In genomic region chr9:121857941-121858340, GRCh38 we compare ENCODE assay signal across 18 cellular contexts.
DNase-seq lines count a peak whose midpoint lies in the region; ATAC-seq lines count a peak whose summit lies in the region.
"Had no signal": no experiment of that assay in that cellular context is flagged by ENCODE, and none has a peak within 500 bp of the region (broad histone marks: within the 10 kb centered on the region; RNA-seq: fewer than 3 reads in every experiment).

No MANE protein-coding gene starts in this region.

- peak overlapping the region; percentile 74 for H3K27ac ChIP-seq in caudate nucleus (ENCODE audit: low read depth, low read length)
- H3K27ac ChIP-seq: body of pancreas, C4-2B, KMS-11 had no signal

- ATAC-seq in sciatic nerve = no peak
- ATAC-seq in GM19397 (IDR thresholded peaks at IDR 0.05; ENCODE audit: unreplicated experiment) = no peak
- ATAC-seq: activated naive CD4-positive, alpha-beta T cell treated with anti-CD3 and anti-CD28 coated beads, Interleukin-2, amount 50 U/mL, for 72 hours; activated T-cell treated with anti-CD3 and anti-CD28 coated beads, Interleukin-2, amount 50 U/mL, for 4 hours; body of pancreas; HCT116; naive thymus-derived CD8-positive, alpha-beta T cell had no signal

- peak; percentile 5 to 66 for DNase-seq in NCI-H2081 (lab: John Stamatoyannopoulos, UW)
- no peak for DNase-seq in NCI-H2081 treated with DMSO at 0.1 percent for 48 hours (lab: John Stamatoyannopoulos, UW)
- DNase-seq in NCI-H2196 (lab: John Stamatoyannopoulos, UW; ENCODE audit: unreplicated experiment) = peak; percentile 63
- DNase-seq in caudate nucleus (lab: John Stamatoyannopoulos, UW) = peak in 39 of 61 donors; percentile 18 to 92 (median 55)
- peak; percentile 45 for DNase-seq in sciatic nerve (ENCODE audit: low spot score)
- no peak for DNase-seq in iPS-NIHi7 (ENCODE audit: extremely low spot score)
- DNase-seq in AG08395 (ENCODE audit: low spot score) = no peak
- DNase-seq: activated CD4-positive, alpha-beta memory T cell treated with anti-CD3 and anti-CD28 coated beads, Interleukin-2, amount 10 ng/mL, durations not matched to agents 7 days and 5 days; activated T-cell treated with anti-CD3 and anti-CD28 coated beads, Interleukin-2, amount 50 U/mL, for 4 hours; body of pancreas; naive thymus-derived CD8-positive, alpha-beta T cell; NCI-H146; SW 1271 had no signal

- intact Hi-C loops in sciatic nerve (cut with DNase I) = no loop called here

Comparison
In these comparisons a context has a peak if more than half of its experiments do, and no peak if none do; other contexts are left out.
1. DNase-seq: peak in NCI-H2081 (2 of 2), NCI-H2196 (single experiment), caudate nucleus (39 of 61) and sciatic nerve (single experiment); none in NCI-H2081 treated with DMSO at 0.1 percent for 48 hours (single experiment), iPS-NIHi7 (single experiment) and AG08395 (single experiment).